Comparison of ENCODE assay signal across 8 cellular contexts in the genomic region with DNA sequence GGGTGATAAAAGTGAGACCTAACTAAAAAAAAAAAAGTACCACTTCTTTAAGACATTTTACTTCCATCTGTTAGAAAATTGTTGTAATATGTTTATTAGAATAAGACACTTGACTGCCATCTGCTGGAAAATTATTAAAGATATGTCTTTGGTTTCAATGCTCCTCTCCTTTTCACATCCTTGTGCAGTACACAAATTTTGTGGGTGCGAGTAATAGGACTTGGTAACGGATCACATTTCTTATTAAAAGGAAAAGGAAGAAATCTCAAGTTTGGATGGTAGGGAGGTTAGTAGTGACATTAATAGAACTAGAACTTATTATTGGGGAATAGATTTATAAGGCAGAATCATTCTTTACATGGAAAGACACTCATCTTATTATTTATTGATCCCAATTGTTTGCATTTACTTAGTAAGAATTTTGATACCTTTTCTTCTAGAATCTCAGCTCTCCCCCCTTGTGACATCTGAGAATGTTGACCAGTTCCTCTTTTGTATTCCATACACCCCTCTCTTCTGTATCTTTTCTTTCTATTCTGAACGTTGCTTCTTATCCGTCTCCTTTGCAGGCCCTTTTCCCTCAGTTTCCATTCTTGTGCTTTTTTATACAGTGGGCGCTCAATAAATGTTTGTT. TPM values are rescaled to one million over a fixed set of nuclear protein-coding genes. Genes with fewer than 3 reads are reported as not detected.
A peak's percentile ranks its signal among the peaks of the same experiment; 100 is the strongest.
DNase-seq lines count a peak whose midpoint lies in the region; ATAC-seq, FAIRE-seq and TF ChIP-seq lines count a peak whose summit lies in the region.

No MANE protein-coding gene starts in this region.

- DNase-seq in CD4-positive, CD25-positive, alpha-beta regulatory T cell = peak in 2 of 3 donors; percentile 59 to 77
- peak; percentile 60 for DNase-seq in NCI-H2196 (lab: John Stamatoyannopoulos, UW; ENCODE audit: unreplicated experiment)
- peak; percentile 78 for DNase-seq in astrocyte of the spinal cord (ENCODE audit: low read depth, low spot score)
- DNase-seq in kidney = no peak
- DNase-seq in tibial nerve (ENCODE audit: low spot score in 2 of 2) = no peak
- no peak for DNase-seq in activated effector memory CD4-positive, alpha-beta T cell treated with anti-CD3 and anti-CD28 coated beads, Interleukin-2, amount 50 U/mL, for 16 hours

- no peaks in the 10 kb centered on the region for H3K9me3 ChIP-seq in CD4-positive, CD25-positive, alpha-beta regulatory T cell (ENCODE audit: control insufficient read depth in 2 of 2, low read length in 2 of 2)
- H3K9me3 ChIP-seq in kidney (ENCODE audit: control insufficient read depth in 1 of 2, low read length in 2 of 2) (no peaks in the 10 kb centered on the region), tibial nerve (no peaks in the 10 kb centered on the region)

- H3K36me3 Mint-ChIP-seq in CD4-positive, CD25-positive, alpha-beta regulatory T cell = no peaks in the 10 kb centered on the region

- no peaks in the 10 kb centered on the region for H3K27me3 Mint-ChIP-seq in CD4-positive, CD25-positive, alpha-beta regulatory T cell

- H3K27me3 ChIP-seq in CD4-positive, CD25-positive, alpha-beta regulatory T cell (ENCODE audit: control insufficient read depth, insufficient read depth, low read length) = no peaks in the 10 kb centered on the region
- no peaks in the 10 kb centered on the region for H3K27me3 ChIP-seq in tibial nerve

- H3K27ac Mint-ChIP-seq in CD4-positive, CD25-positive, alpha-beta regulatory T cell = peak overlapping the region; percentile 90 to 99 (median 98)

- TF ChIP-seq EP300 in tibial nerve (IDR thresholded peaks at IDR 0.05) = peak in 1 of 2 donors; percentile 11

- peak overlapping the region; percentile 76 for H3K27ac ChIP-seq in CD4-positive, CD25-positive, alpha-beta regulatory T cell (ENCODE audit: insufficient read depth, low read length, poor library complexity, severe bottlenecking)
- H3K27ac ChIP-seq in kidney (ENCODE audit: low read depth in 2 of 2, low read length in 2 of 2) (no peak overlapping the region), tibial nerve (peak overlapping the region; percentile 66 to 86 (median 74))

- no peak for ATAC-seq in CD4-positive, CD25-positive, alpha-beta regulatory T cell (ENCODE audit: low read depth in 2 of 2)
- ATAC-seq in GM19324 (IDR thresholded peaks at IDR 0.05; ENCODE audit: low FRiP score, unreplicated experiment) (peak; percentile 22), HG02970 (IDR thresholded peaks at IDR 0.05; ENCODE audit: low FRiP score, unreplicated experiment) (no peak)

- in situ Hi-C loops in astrocyte of the spinal cord (cut with HindIII; ENCODE audit: low sequenced_read_pairs) = no loop called here

- H3K36me3 ChIP-seq in CD4-positive, CD25-positive, alpha-beta regulatory T cell (ENCODE audit: control insufficient read depth, insufficient read depth, low read length) = no peaks in the 10 kb centered on the region
- H3K36me3 ChIP-seq in kidney (ENCODE audit: control insufficient read depth in 1 of 2, insufficient read depth in 2 of 2, low read length in 2 of 2) = no peaks in the 10 kb centered on the region
- H3K36me3 ChIP-seq in tibial nerve = no peaks in the 10 kb centered on the region

- peaks cover 28 to 53% (median 38%) of the 10 kb centered on the region in 4 donors for H3K4me1 Mint-ChIP-seq in CD4-positive, CD25-positive, alpha-beta regulatory T cell

- FAIRE-seq in kidney (lab: Jason Lieb, UNC) = peak; percentile 92

- TF ChIP-seq CTCF in astrocyte of the spinal cord (IDR thresholded peaks at IDR 0.05; ENCODE audit: low read depth, low read length) = peak; percentile 13
- peak; percentile 13 for TF ChIP-seq CTCF in kidney (IDR thresholded peaks at IDR 0.05; ENCODE audit: borderline replicate concordance, extremely low read depth, insufficient read depth)
- TF ChIP-seq CTCF in tibial nerve (IDR thresholded peaks at IDR 0.05) = peak; percentile 19 to 57 (median 38)

- TF ChIP-seq POLR2A in tibial nerve (IDR thresholded peaks at IDR 0.05) = no peak

- intact Hi-C loops in kidney (cut with DNase I) = no loop called here

- peaks cover 33% of the 10 kb centered on the region for H3K4me1 ChIP-seq in CD4-positive, CD25-positive, alpha-beta regulatory T cell (ENCODE audit: control insufficient read depth, insufficient read depth, low read length, poor library complexity, severe bottlenecking)
- no peaks in the 10 kb centered on the region for H3K4me1 ChIP-seq in kidney (ENCODE audit: control insufficient read depth in 1 of 2, insufficient read depth in 1 of 2, low read depth in 1 of 2, low read length in 2 of 2)
- H3K4me1 ChIP-seq in tibial nerve = peaks cover 0 to 45% (median 0%) of the 10 kb centered on the region in 4 donors

- H3K4me3 ChIP-seq in CD4-positive, CD25-positive, alpha-beta regulatory T cell (ENCODE audit: low read depth, low read length) = peak overlapping the region; percentile 75
- peak overlapping the region; percentile 39 for H3K4me3 ChIP-seq in astrocyte of the spinal cord (ENCODE audit: low read depth, low read length)
- H3K4me3 ChIP-seq in kidney (ENCODE audit: low read length in 2 of 2) = peak overlapping the region; percentile 52 to 74
- peak overlapping the region; percentile 19 to 47 (median 30) for H3K4me3 ChIP-seq in tibial nerve

- 15 to 26% methylated on average over 5 of the region's 5 CpGs for WGBS in tibial nerve, 2 donors

- H3K9ac ChIP-seq in kidney (ENCODE audit: low read length in 2 of 2) = no peak overlapping the region

- peak overlapping the region; percentile 64 to 99 (median 90) for H3K4me3 Mint-ChIP-seq in CD4-positive, CD25-positive, alpha-beta regulatory T cell

- no peaks in the 10 kb centered on the region for H3K9me3 Mint-ChIP-seq in CD4-positive, CD25-positive, alpha-beta regulatory T cell

RNA-seq across cellular contexts. Expression of gene RPA3, which starts 43.0 kb away (rescaled TPM):
- total RNA-seq in CD4-positive, CD25-positive, alpha-beta regulatory T cell = 29.9 TPM
- 100 to 1,000 TPM; 105 to 138 (median 116) TPM for polyA plus RNA-seq in CD4-positive, CD25-positive, alpha-beta regulatory T cell
- total RNA-seq in kidney (33.7 TPM), tibial nerve (10 to 100 TPM; 14.4 to 21.9 (median 19.2) TPM)
- polyA plus RNA-seq in kidney (ENCODE audit: insufficient read depth, low read depth, low replicate concordance) = 59.4 TPM

Comparison
In these comparisons a context has a peak if more than half of its experiments do, and no peak if none do; other contexts are left out.
1. DNase-seq: peak in CD4-positive, CD25-positive, alpha-beta regulatory T cell (2 of 3), NCI-H2196 (single experiment) and astrocyte of the spinal cord (single experiment); none in kidney (single experiment), tibial nerve (0 of 2) and activated effector memory CD4-positive, alpha-beta T cell treated with anti-CD3 and anti-CD28 coated beads, Interleukin-2, amount 50 U/mL, for 16 hours (single experiment).
2. H3K27ac ChIP-seq: peak in CD4-positive, CD25-positive, alpha-beta regulatory T cell (single experiment) and tibial nerve (4 of 4); none in kidney (0 of 2).
3. Peak in every context shown above with its lines, with median percentiles within 50 percentile points of each other: H3K4me3 ChIP-seq and CTCF ChIP-seq.